Comparison of ENCODE assay signal across 8 cellular contexts in the genomic region with DNA sequence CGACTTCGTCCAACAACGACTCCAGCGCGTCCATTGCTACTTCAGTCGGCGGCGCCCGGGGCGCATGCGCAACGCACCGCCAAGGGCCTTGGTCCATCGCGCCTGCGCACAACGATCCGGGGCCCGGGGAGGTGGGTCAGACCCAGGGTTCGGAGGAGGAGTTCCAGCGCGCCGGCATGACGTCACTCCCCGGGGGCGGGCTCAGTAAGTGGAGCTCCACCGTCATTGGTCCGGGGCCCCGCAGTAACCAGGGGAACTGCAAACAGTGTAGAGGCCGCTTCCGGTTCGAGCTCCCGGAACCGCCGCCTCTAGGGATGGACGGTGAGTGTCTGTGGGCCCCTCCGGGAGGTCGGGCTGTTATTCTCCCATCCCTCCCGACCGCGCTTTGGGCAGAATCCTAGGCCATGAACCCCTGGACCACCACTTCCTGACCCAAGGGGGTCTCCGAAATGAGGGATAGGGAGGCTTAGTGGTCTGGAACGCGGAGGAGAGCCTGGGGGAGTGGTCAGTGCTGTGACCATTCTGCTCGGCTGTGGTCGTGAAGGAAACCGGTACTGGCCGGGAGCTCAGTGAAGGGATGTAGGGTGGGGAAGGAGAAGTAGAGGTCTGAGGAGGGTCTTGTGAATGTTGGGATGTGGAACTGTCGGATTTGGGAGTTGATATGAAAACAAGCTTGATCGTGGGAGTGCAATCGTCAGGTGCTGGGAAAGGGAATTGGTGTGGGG. TPM values are rescaled to one million over a fixed set of nuclear protein-coding genes. Genes with fewer than 3 reads are reported as not detected.
DNase-seq lines count a peak whose midpoint lies in the region; TF ChIP-seq lines count a peak whose summit lies in the region.

A gene with protein sequence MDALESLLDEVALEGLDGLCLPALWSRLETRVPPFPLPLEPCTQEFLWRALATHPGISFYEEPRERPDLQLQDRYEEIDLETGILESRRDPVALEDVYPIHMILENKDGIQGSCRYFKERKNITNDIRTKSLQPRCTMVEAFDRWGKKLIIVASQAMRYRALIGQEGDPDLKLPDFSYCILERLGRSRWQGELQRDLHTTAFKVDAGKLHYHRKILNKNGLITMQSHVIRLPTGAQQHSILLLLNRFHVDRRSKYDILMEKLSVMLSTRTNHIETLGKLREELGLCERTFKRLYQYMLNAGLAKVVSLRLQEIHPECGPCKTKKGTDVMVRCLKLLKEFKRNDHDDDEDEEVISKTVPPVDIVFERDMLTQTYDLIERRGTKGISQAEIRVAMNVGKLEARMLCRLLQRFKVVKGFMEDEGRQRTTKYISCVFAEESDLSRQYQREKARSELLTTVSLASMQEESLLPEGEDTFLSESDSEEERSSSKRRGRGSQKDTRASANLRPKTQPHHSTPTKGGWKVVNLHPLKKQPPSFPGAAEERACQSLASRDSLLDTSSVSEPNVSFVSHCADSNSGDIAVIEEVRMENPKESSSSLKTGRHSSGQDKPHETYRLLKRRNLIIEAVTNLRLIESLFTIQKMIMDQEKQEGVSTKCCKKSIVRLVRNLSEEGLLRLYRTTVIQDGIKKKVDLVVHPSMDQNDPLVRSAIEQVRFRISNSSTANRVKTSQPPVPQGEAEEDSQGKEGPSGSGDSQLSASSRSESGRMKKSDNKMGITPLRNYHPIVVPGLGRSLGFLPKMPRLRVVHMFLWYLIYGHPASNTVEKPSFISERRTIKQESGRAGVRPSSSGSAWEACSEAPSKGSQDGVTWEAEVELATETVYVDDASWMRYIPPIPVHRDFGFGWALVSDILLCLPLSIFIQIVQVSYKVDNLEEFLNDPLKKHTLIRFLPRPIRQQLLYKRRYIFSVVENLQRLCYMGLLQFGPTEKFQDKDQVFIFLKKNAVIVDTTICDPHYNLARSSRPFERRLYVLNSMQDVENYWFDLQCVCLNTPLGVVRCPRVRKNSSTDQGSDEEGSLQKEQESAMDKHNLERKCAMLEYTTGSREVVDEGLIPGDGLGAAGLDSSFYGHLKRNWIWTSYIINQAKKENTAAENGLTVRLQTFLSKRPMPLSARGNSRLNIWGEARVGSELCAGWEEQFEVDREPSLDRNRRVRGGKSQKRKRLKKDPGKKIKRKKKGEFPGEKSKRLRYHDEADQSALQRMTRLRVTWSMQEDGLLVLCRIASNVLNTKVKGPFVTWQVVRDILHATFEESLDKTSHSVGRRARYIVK (N-terminal part only) (minus strand): TSS at position 57 of the 725 bp plus-strand sequence. CDS start 23 bp downstream, at position 34.
A gene (plus strand): TSS at position 288 of the 725 bp plus-strand sequence. CDS start 27 bp downstream, at position 315.

- peaks cover 23 to 41% (median 40%) of the 10 kb centered on the region in 4 donors for H3K4me1 ChIP-seq in stomach

- peaks cover 31% of the 10 kb centered on the region for H3K79me2 ChIP-seq in neural cell (replicated peaks; ENCODE audit: insufficient read depth, low read length)

- H3K9me3 ChIP-seq in neural cell (ENCODE audit: low read length) (no peaks in the 10 kb centered on the region), stomach (no peaks in the 10 kb centered on the region)

- TF ChIP-seq RAD21 in neural cell (conservative IDR thresholded peaks at IDR 0.05): peak; percentile 37

- H3K36me3 ChIP-seq in H7 (replicated peaks; ENCODE audit: control insufficient read depth, insufficient read depth, low read length): peaks cover 5% of the 10 kb centered on the region
- no peaks in the 10 kb centered on the region for H3K36me3 ChIP-seq in neural cell (ENCODE audit: insufficient read depth, low read length)
- H3K36me3 ChIP-seq in stomach: peaks cover 4 to 11% (median 10%) of the 10 kb centered on the region in 4 donors

- H3K4me2 ChIP-seq in neural cell (ENCODE audit: low read length): peak within 1 kb of the TSS; percentile 80

- peak within 1 kb of the TSS; percentile 89 for H3K4me3 ChIP-seq in H7 (ENCODE audit: insufficient read depth, low read depth, low read length)
- peak within 1 kb of the TSS; percentile 99 for H3K4me3 ChIP-seq in fibroblast of the aortic adventitia (ENCODE audit: low read depth, low read length)
- peak within 1 kb of the TSS; percentile 92 for H3K4me3 ChIP-seq in neural cell (ENCODE audit: low read length)
- peak within 1 kb of the TSS; percentile 63 to 98 (median 90) for H3K4me3 ChIP-seq in stomach

- H2AFZ ChIP-seq in neural cell (ENCODE audit: low read depth, low read length): peak within 1 kb of the TSS; percentile 97

- H4K20me1 ChIP-seq in neural cell (ENCODE audit: insufficient read depth): no peaks in the 10 kb centered on the region

- TF ChIP-seq POLR2A in stomach (IDR thresholded peaks at IDR 0.05): peak in 2 of 4 donors; percentile 9 to 68

- peak within 1 kb of the TSS; percentile 95 for H3K9ac ChIP-seq in neural cell (ENCODE audit: low read length)

- H3K27ac ChIP-seq in neural cell (ENCODE audit: low read length) (peak within 1 kb of the TSS; percentile 86), stomach (peak within 1 kb of the TSS; percentile 78 to 92 (median 84))

- H3K27me3 ChIP-seq in H7 (ENCODE audit: control insufficient read depth, insufficient read depth, low read length): no peaks in the 10 kb centered on the region
- H3K27me3 ChIP-seq in neural cell (ENCODE audit: insufficient read depth, low read depth, low read length): no peaks in the 10 kb centered on the region
- H3K27me3 ChIP-seq in stomach: no peaks in the 10 kb centered on the region

- 0 to 3% (median 0%) methylated on average over 22 to 51 of the region's 51 CpGs for WGBS in stomach, 5 donors

- H3K9me2 ChIP-seq in neural cell (ENCODE audit: insufficient read depth, low read length): no peaks in the 10 kb centered on the region

- intact Hi-C loops in stomach (cut with DNase I; ENCODE audit: low total_unique reads): no loop called here

- peak; percentile 99 for DNase-seq in ELF-1 (ENCODE audit: low read depth, low spot score)
- DNase-seq in H7: peak; percentile 100
- peak; percentile 97 for DNase-seq in M059J (ENCODE audit: low read depth)
- DNase-seq in SHP77 (lab: John Stamatoyannopoulos, UW): peak; percentile 98 to 99
- peak; percentile 100 for DNase-seq in activated effector memory CD4-positive, alpha-beta T cell treated with Interleukin-2 at 50 U/mL for 16 hours
- peak; percentile 97 for DNase-seq in fibroblast of the aortic adventitia (ENCODE audit: low read depth)
- DNase-seq in stomach: peak; percentile 100

- no peaks in the 10 kb centered on the region for H3F3A ChIP-seq in neural cell (ENCODE audit: insufficient read depth, low read length, poor library complexity, severe bottlenecking)

- TF ChIP-seq CTCF in fibroblast of the aortic adventitia (IDR thresholded peaks at IDR 0.05; ENCODE audit: insufficient read depth, low read length) (no peak), neural cell (IDR thresholded peaks at IDR 0.05; ENCODE audit: poor library complexity, severe bottlenecking) (no peak), stomach (IDR thresholded peaks at IDR 0.05) (no peak)

- TF ChIP-seq EP300 in neural cell (conservative IDR thresholded peaks at IDR 0.05; ENCODE audit: poor library complexity, severe bottlenecking) (peak; percentile 56), stomach (IDR thresholded peaks at IDR 0.05) (peak; percentile 45)

TF ChIP-seq in neural cell, 6 proteins besides CTCF, POLR2A, EP300 and RAD21:
- no peak for TF ChIP-seq EZH2 (IDR thresholded peaks at IDR 0.05; ENCODE audit: borderline replicate concordance, insufficient read depth, low read length, poor library complexity, severe bottlenecking)
- peak; percentile 81 for TF ChIP-seq TAF1 (IDR thresholded peaks at IDR 0.05; ENCODE audit: low read depth)
- TF ChIP-seq, protein P1, sequence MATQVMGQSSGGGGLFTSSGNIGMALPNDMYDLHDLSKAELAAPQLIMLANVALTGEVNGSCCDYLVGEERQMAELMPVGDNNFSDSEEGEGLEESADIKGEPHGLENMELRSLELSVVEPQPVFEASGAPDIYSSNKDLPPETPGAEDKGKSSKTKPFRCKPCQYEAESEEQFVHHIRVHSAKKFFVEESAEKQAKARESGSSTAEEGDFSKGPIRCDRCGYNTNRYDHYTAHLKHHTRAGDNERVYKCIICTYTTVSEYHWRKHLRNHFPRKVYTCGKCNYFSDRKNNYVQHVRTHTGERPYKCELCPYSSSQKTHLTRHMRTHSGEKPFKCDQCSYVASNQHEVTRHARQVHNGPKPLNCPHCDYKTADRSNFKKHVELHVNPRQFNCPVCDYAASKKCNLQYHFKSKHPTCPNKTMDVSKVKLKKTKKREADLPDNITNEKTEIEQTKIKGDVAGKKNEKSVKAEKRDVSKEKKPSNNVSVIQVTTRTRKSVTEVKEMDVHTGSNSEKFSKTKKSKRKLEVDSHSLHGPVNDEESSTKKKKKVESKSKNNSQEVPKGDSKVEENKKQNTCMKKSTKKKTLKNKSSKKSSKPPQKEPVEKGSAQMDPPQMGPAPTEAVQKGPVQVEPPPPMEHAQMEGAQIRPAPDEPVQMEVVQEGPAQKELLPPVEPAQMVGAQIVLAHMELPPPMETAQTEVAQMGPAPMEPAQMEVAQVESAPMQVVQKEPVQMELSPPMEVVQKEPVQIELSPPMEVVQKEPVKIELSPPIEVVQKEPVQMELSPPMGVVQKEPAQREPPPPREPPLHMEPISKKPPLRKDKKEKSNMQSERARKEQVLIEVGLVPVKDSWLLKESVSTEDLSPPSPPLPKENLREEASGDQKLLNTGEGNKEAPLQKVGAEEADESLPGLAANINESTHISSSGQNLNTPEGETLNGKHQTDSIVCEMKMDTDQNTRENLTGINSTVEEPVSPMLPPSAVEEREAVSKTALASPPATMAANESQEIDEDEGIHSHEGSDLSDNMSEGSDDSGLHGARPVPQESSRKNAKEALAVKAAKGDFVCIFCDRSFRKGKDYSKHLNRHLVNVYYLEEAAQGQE (IDR thresholded peaks at IDR 0.05; ENCODE audit: borderline replicate concordance): peak; percentile 35
- TF ChIP-seq SMC3 (conservative IDR thresholded peaks at IDR 0.05; ENCODE audit: poor library complexity): peak; percentile 43
- peak; percentile 85 for TF ChIP-seq MXI1 (conservative IDR thresholded peaks at IDR 0.05; ENCODE audit: poor library complexity, severe bottlenecking)
- TF ChIP-seq POLR2AphosphoS5 (IDR thresholded peaks at IDR 0.05): peak; percentile 94
TF ChIP-seq in neural cell: peak in this region for 5.

RNA-seq across cellular contexts. Expression of the first gene that starts in this region (rescaled TPM):
- 107 TPM in 2 replicates for total RNA-seq in H7 (2014; rRNA removed; shearing (Covaris generic))
- 42.5 and 74.6 TPM in 2 replicates for total RNA-seq in M059J (2014; rRNA removed; shearing (Covaris generic))
- total RNA-seq in fibroblast of the aortic adventitia (ENCODE audit: low replicate concordance): 62.8 and 71.8 TPM in 2 replicates
- 44.4 and 54.0 TPM in 2 replicates for polyA plus RNA-seq in neural cell
- 112 and 117 TPM in 2 replicates for polyA minus RNA-seq in neural cell
- 100 to 1,000 TPM in 1 of 5 donors, 10 to 100 TPM in 4; 44.3 to 227 (median 70.3) TPM for total RNA-seq in stomach
- polyA plus RNA-seq in stomach: 10 to 100 TPM; 22.3 to 65.3 (median 34.4) TPM

RNA-seq across cellular contexts. Expression of the second gene that starts in this region (rescaled TPM):
- 8.2 and 8.3 TPM in 2 replicates for total RNA-seq in H7 (2014; rRNA removed; shearing (Covaris generic))
- 14.0 and 14.1 TPM in 2 replicates for total RNA-seq in M059J (2014; rRNA removed; shearing (Covaris generic))
- total RNA-seq in fibroblast of the aortic adventitia (ENCODE audit: low replicate concordance): 23.0 TPM in 2 replicates
- polyA plus RNA-seq in neural cell: 4.8 and 6.4 TPM in 2 replicates
- 19.7 and 22.9 TPM in 2 replicates for polyA minus RNA-seq in neural cell
- 10 to 100 TPM; 34.4 to 52.7 (median 34.5) TPM for total RNA-seq in stomach
- 1 to 10 TPM; 2.6 to 9.6 (median 5.9) TPM for polyA plus RNA-seq in stomach

Comparison
In these comparisons a context has a peak if more than half of its experiments do, and no peak if none do; other contexts are left out.
1. Peak in every context shown above with its lines: DNase-seq, H3K4me3 ChIP-seq and H3K27ac ChIP-seq.